In genomic region chr1:11196945-11197344, GRCh38 we compare ENCODE assay signal across 20 cellular contexts. TPM values are rescaled to one million over a fixed set of nuclear protein-coding genes. Genes with fewer than 3 reads are reported as not detected.
"Had no signal": no experiment of that assay in that cellular context is flagged by ENCODE, and none has a peak within 500 bp of the region (broad histone marks: within the 10 kb centered on the region; RNA-seq: fewer than 3 reads in every experiment).

No MANE protein-coding gene starts in this region.

- H3K4me1 ChIP-seq: heart left ventricle, right atrium auricular region, tibial artery, upper lobe of right lung, vagina had no signal

- H3K4me3 Mint-ChIP-seq: dendritic cell treated with granulocyte-macrophage colony-stimulating factor and Interleukin-4, amounts not matched to agents 40 ng/mL and 50 ng/mL, for 4 days; naive B cell; nephron; stimulated activated naive CD8-positive, alpha-beta T cell treated with anti-CD3 and anti-CD28 coated beads, Interleukin-15, Interleukin-2, amounts not matched to agents 100 ng/mL and 50 ng/mL, for 24 hours had no signal

- H3K9me3 ChIP-seq: heart left ventricle, right atrium auricular region, tibial artery, upper lobe of right lung, vagina had no signal

- H3K9me3 Mint-ChIP-seq: dendritic cell treated with granulocyte-macrophage colony-stimulating factor and Interleukin-4, amounts not matched to agents 40 ng/mL and 50 ng/mL, for 4 days; naive B cell; nephron; stimulated activated naive CD8-positive, alpha-beta T cell treated with anti-CD3 and anti-CD28 coated beads, Interleukin-15, Interleukin-2, amounts not matched to agents 100 ng/mL and 50 ng/mL, for 24 hours had no signal

- H3K27ac ChIP-seq: heart left ventricle, right atrium auricular region, tibial artery, upper lobe of right lung, vagina had no signal

- H3K27me3 Mint-ChIP-seq: dendritic cell treated with granulocyte-macrophage colony-stimulating factor and Interleukin-4, amounts not matched to agents 40 ng/mL and 50 ng/mL, for 4 days; naive B cell; stimulated activated naive CD8-positive, alpha-beta T cell treated with anti-CD3 and anti-CD28 coated beads, Interleukin-15, Interleukin-2, amounts not matched to agents 100 ng/mL and 50 ng/mL, for 24 hours had no signal

- DNase-seq: foreskin melanocyte; heart left ventricle; hypothalamus; left colon; left ventricle myocardium superior; mesenchymal stem cell; naive B cell; small intestine; stimulated activated CD4-positive, alpha-beta T cell treated with anti-CD3 and anti-CD28 coated beads, Interleukin-12 subunit alpha, Interleukin-12 subunit beta, amount 100 ng/mL, for 4 hours; tibial artery; upper lobe of right lung had no signal

- H3K4me1 Mint-ChIP-seq: naive B cell, nephron had no signal

- H3K27me3 ChIP-seq: heart left ventricle, right atrium auricular region, tibial artery, upper lobe of right lung, vagina had no signal

- H3K4me3 ChIP-seq: heart left ventricle, lung, right atrium auricular region, tibial artery, upper lobe of right lung, vagina had no signal

- H3K27ac Mint-ChIP-seq: dendritic cell treated with granulocyte-macrophage colony-stimulating factor and Interleukin-4, amounts not matched to agents 40 ng/mL and 50 ng/mL, for 4 days; nephron; stimulated activated naive CD8-positive, alpha-beta T cell treated with anti-CD3 and anti-CD28 coated beads, Interleukin-15, Interleukin-2, amounts not matched to agents 100 ng/mL and 50 ng/mL, for 24 hours had no signal

- ATAC-seq: heart left ventricle, left colon, left ventricle myocardium superior, upper lobe of right lung had no signal

RNA-seq across cellular contexts. Expression of gene ANGPTL7, which starts 7.8 kb away (rescaled TPM):
- total RNA-seq: osteoblast, pulmonary artery endothelial cell had no signal
- polyA plus RNA-seq: keratinocyte had no signal
